8 cellular contexts compared by ENCODE assay signal in the genomic region with DNA sequence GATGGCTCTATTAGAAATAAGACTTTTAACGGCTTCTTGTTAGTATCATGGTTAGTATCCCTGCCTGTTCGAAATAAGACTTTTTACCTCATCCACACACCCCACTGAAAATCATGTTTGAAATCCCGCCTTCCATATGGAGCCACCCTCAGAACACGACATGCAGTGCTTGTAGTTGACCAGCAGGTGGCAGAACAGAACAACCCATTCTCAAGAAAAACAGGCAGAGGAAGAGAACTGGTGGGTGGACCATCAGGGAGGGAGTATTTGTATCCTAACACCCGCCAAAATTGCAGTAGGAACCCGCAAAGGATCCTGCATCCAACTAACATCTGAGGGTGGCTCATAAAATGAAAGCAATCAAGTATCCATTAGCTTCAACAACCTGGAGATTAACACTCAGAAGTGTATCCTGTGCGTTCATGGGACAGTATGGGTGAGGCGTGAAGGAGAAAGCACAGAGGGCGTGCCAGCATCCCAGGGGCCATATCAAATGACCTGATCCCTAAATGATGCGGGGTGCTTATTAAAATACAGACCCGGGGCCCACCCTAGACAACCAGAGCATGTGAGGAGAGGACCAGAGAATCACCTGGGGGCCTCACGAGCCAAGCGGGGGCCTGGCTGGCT.
A peak's percentile ranks its signal among the peaks of the same experiment; 100 is the strongest.
DNase-seq lines count a peak whose midpoint lies in the region; ATAC-seq, FAIRE-seq and TF ChIP-seq lines count a peak whose summit lies in the region.

No MANE protein-coding gene starts in this region.

- H3K27ac ChIP-seq in SJSA1 (no peak overlapping the region), trophoblast cell (ENCODE audit: low read depth, low read length) (no peak overlapping the region)

- H3K4me2 ChIP-seq in trophoblast cell (ENCODE audit: low read length), result no peak overlapping the region

- DNase-seq in LoVo (ENCODE audit: low spot score) (peak; percentile 63), SJSA1 (ENCODE audit: low read depth in 1 of 2, low spot score in 2 of 2) (peak; percentile 58 to 68), glomerular visceral epithelial cell (ENCODE audit: extremely low spot score) (peak; percentile 73), trophoblast cell (peak; percentile 55 to 87)
- DNase-seq in activated naive CD4-positive, alpha-beta T cell treated with anti-CD3 and anti-CD28 coated beads, Interleukin-2, amount 50 U/mL, for 16 hours, result peak; percentile 37

- H3K27me3 ChIP-seq in SJSA1 (replicated peaks), result no peaks in the 10 kb centered on the region
- H3K27me3 ChIP-seq in trophoblast cell (ENCODE audit: insufficient read depth, low read length), result no peaks in the 10 kb centered on the region

- no peak overlapping the region for H2BK120ac ChIP-seq in trophoblast cell (ENCODE audit: insufficient read depth, low read length, poor library complexity)

- H3K9me3 ChIP-seq in SJSA1 (replicated peaks), result no peaks in the 10 kb centered on the region
- no peaks in the 10 kb centered on the region for H3K9me3 ChIP-seq in trophoblast cell (ENCODE audit: insufficient read depth, low read depth, low read length)

- no peak overlapping the region for H4K91ac ChIP-seq in trophoblast cell (ENCODE audit: low read depth, low read length)

- no peak overlapping the region for H3K9ac ChIP-seq in trophoblast cell (ENCODE audit: low read length)

- H2BK5ac ChIP-seq in trophoblast cell (ENCODE audit: low read depth, low read length, poor library complexity), result no peak overlapping the region

- H3K4me3 ChIP-seq in SJSA1 (no peak overlapping the region), trophoblast cell (ENCODE audit: low read depth, low read length) (no peak overlapping the region)

- no peak overlapping the region for H4K12ac ChIP-seq in trophoblast cell (ENCODE audit: low read depth, low read length)

- no peak overlapping the region for H3K14ac ChIP-seq in trophoblast cell (ENCODE audit: low read length)

- peak; percentile 89 for FAIRE-seq in A204.1 (lab: Jason Lieb, UNC)

- H2BK12ac ChIP-seq in trophoblast cell (ENCODE audit: low read length), result no peak overlapping the region

- TF ChIP-seq CTCF in GM12873 (IDR thresholded peaks at IDR 0.05; ENCODE audit: insufficient read depth, low read depth, low read length, missing control alignments), result peak; percentile 87

- no peak overlapping the region for H3K23ac ChIP-seq in trophoblast cell (ENCODE audit: low read length)

- no peak overlapping the region for H2AK5ac ChIP-seq in trophoblast cell (ENCODE audit: low read length)

- H3K4ac ChIP-seq in trophoblast cell (ENCODE audit: low read depth, low read length), result no peak overlapping the region

- H3K79me2 ChIP-seq in trophoblast cell (ENCODE audit: control insufficient read depth, insufficient read depth, low read length, poor library complexity), result no peaks in the 10 kb centered on the region

- H2AFZ ChIP-seq in trophoblast cell (ENCODE audit: insufficient read depth, low read length, poor library complexity), result no peak overlapping the region

- ATAC-seq in HG03196 (IDR thresholded peaks at IDR 0.05; ENCODE audit: unreplicated experiment), result no peak

- WGBS in trophoblast cell (ENCODE audit: extremely low coverage, insufficient coverage, insufficient read length), result no CpG with 5 or more reads among the region's 13 CpGs

- peaks cover 19% of the 10 kb centered on the region for H3K4me1 ChIP-seq in SJSA1 (replicated peaks)
- H3K4me1 ChIP-seq in trophoblast cell (ENCODE audit: control insufficient read depth in 1 of 2, insufficient read depth in 2 of 2, low read length in 2 of 2), result no peaks in the 10 kb centered on the region

- no peaks in the 10 kb centered on the region for H3K36me3 ChIP-seq in SJSA1
- peaks cover 0 to 2% of the 10 kb centered on the region in 2 experiments for H3K36me3 ChIP-seq in trophoblast cell (ENCODE audit: control insufficient read depth in 1 of 2, insufficient read depth in 2 of 2, low read length in 2 of 2)

- no peak overlapping the region for H3K18ac ChIP-seq in trophoblast cell (ENCODE audit: low read length)

- no peaks in the 10 kb centered on the region for H3K79me1 ChIP-seq in trophoblast cell (ENCODE audit: low read length)

- no peak overlapping the region for H4K8ac ChIP-seq in trophoblast cell (ENCODE audit: low read depth, low read length)
